In genomic region chr15:78058401-78058935, GRCh38 we compare ENCODE assay signal across 12 cellular contexts. TPM values are rescaled to one million over a fixed set of nuclear protein-coding genes. Genes with fewer than 3 reads are reported as not detected.
DNase-seq lines count a peak whose midpoint lies in the region; ATAC-seq and TF ChIP-seq lines count a peak whose summit lies in the region.
"Had no signal": no experiment of that assay in that cellular context is flagged by ENCODE, and none has a peak within 500 bp of the region (broad histone marks: within the 10 kb centered on the region; RNA-seq: fewer than 3 reads in every experiment).

No MANE protein-coding gene starts in this region.

- no peak overlapping the region for H2AFZ ChIP-seq in Karpas-422 (ENCODE audit: low read length)
- H2AFZ ChIP-seq in osteoblast (ENCODE audit: low read length) = no peak overlapping the region

- H3K9ac ChIP-seq in Karpas-422 (ENCODE audit: low read length) = peak overlapping the region; percentile 51

- peaks cover 9 to 11% of the 10 kb centered on the region in 2 donors for H3K36me3 Mint-ChIP-seq in CD14-positive monocyte
- H3K36me3 Mint-ChIP-seq in central memory CD8-positive, alpha-beta T cell (ENCODE audit: insufficient read depth) = peaks cover 7% of the 10 kb centered on the region

- no peaks in the 10 kb centered on the region for H4K20me1 ChIP-seq in Karpas-422 (ENCODE audit: insufficient read depth, low read depth, low read length)
- peaks cover 4% of the 10 kb centered on the region for H4K20me1 ChIP-seq in osteoblast (ENCODE audit: insufficient read depth, low read length)

- no peak for TF ChIP-seq CTCF in CD14-positive monocyte (IDR thresholded peaks at IDR 0.05)
- no peak for TF ChIP-seq CTCF in osteoblast (IDR thresholded peaks at IDR 0.05; ENCODE audit: extremely low read depth, low read depth, low read length)
- TF ChIP-seq CTCF in right atrium auricular region (IDR thresholded peaks at IDR 0.05) = no peak

- H3K9me2 ChIP-seq in Karpas-422 (replicated peaks; ENCODE audit: insufficient read depth, low read length) = no peaks in the 10 kb centered on the region

- intact Hi-C loops in CD14-positive monocyte (cut with micrococcal nuclease) (no loop called here), left ventricle myocardium superior (cut with micrococcal nuclease) (no loop called here)

- peak overlapping the region; percentile 64 for H3K4me2 ChIP-seq in Karpas-422 (ENCODE audit: low read depth, low read length, poor library complexity, severe bottlenecking)
- H3K4me2 ChIP-seq in osteoblast (ENCODE audit: insufficient read depth, low read length) = no peak overlapping the region

- DNase-seq in CD14-positive monocyte (ENCODE audit: low spot score) (no peak), Karpas-422 (no peak), osteoblast (ENCODE audit: insufficient read length, low spot score, missing footprints) (no peak), foreskin melanocyte (no peak), left ventricle myocardium superior (no peak), right atrium auricular region (ENCODE audit: low spot score) (no peak)
- DNase-seq in central memory CD8-positive, alpha-beta T cell (ENCODE audit: low spot score in 2 of 2) = no peak
- DNase-seq: DMS 273 treated with DMSO at 0.1 percent for 48 hours, NCI-H187 had no signal

- H3K9me3 ChIP-seq in Karpas-422 (ENCODE audit: low read length) (no peaks in the 10 kb centered on the region), osteoblast (ENCODE audit: low read depth, low read length) (no peaks in the 10 kb centered on the region), right atrium auricular region (no peaks in the 10 kb centered on the region)

- no peak overlapping the region for H3K4me3 ChIP-seq in Karpas-422 (ENCODE audit: low read length)
- no peak overlapping the region for H3K4me3 ChIP-seq in osteoblast (ENCODE audit: insufficient read depth, low read length)
- H3K4me3 ChIP-seq in right atrium auricular region = no peak overlapping the region

- H3K27ac ChIP-seq in Karpas-422 (ENCODE audit: low read length) = peak overlapping the region; percentile 93
- H3K27ac ChIP-seq in osteoblast (ENCODE audit: low read depth, low read length) = peak overlapping the region; percentile 37
- peak overlapping the region in 1 of 2 donors; percentile 64 for H3K27ac ChIP-seq in right atrium auricular region

- ATAC-seq in central memory CD8-positive, alpha-beta T cell (replicated peaks; ENCODE audit: extremely low read depth, poor library complexity, severe bottlenecking) = no peak
- ATAC-seq in left ventricle myocardium superior (no peak), HG03442 (IDR thresholded peaks at IDR 0.05; ENCODE audit: unreplicated experiment) (no peak)

- H3K4me1 ChIP-seq in Karpas-422 (ENCODE audit: low read length) (peaks cover 97% of the 10 kb centered on the region), osteoblast (ENCODE audit: insufficient read depth, low read length) (peaks cover 46% of the 10 kb centered on the region), right atrium auricular region (peaks cover 0 to 67% of the 10 kb centered on the region in 2 donors)

- H3K9me3 Mint-ChIP-seq in CD14-positive monocyte = no peaks in the 10 kb centered on the region
- no peaks in the 10 kb centered on the region for H3K9me3 Mint-ChIP-seq in central memory CD8-positive, alpha-beta T cell

- no peak overlapping the region for H3K4me3 Mint-ChIP-seq in CD14-positive monocyte
- H3K4me3 Mint-ChIP-seq in central memory CD8-positive, alpha-beta T cell = no peak overlapping the region

- H3K79me2 ChIP-seq in Karpas-422 (ENCODE audit: low read length) (peaks cover 77% of the 10 kb centered on the region), osteoblast (ENCODE audit: insufficient read depth, low read length) (peaks cover 95% of the 10 kb centered on the region)

- H3K27me3 ChIP-seq in Karpas-422 (ENCODE audit: low read length) (no peaks in the 10 kb centered on the region), osteoblast (ENCODE audit: insufficient read depth, low read length) (no peaks in the 10 kb centered on the region), right atrium auricular region (no peaks in the 10 kb centered on the region)

- H3K27me3 Mint-ChIP-seq in CD14-positive monocyte (ENCODE audit: low read depth in 3 of 3) = no peaks in the 10 kb centered on the region
- H3K27me3 Mint-ChIP-seq in central memory CD8-positive, alpha-beta T cell = no peaks in the 10 kb centered on the region

- peaks cover 63% of the 10 kb centered on the region for H3K4me1 Mint-ChIP-seq in CD14-positive monocyte
- H3K4me1 Mint-ChIP-seq in central memory CD8-positive, alpha-beta T cell = peaks cover 70% of the 10 kb centered on the region

- H3K27ac Mint-ChIP-seq in CD14-positive monocyte = peak overlapping the region; percentile 26 to 88 (median 82)
- peak overlapping the region; percentile 97 for H3K27ac Mint-ChIP-seq in central memory CD8-positive, alpha-beta T cell (ENCODE audit: low read depth)
- H3K27ac Mint-ChIP-seq: progenitor cell of endocrine pancreas had no signal

- H3K36me3 ChIP-seq in Karpas-422 (ENCODE audit: insufficient read depth, low read length) = no peaks in the 10 kb centered on the region
- H3K36me3 ChIP-seq in osteoblast (ENCODE audit: insufficient read depth, low read length) = peaks cover 3% of the 10 kb centered on the region
- peaks cover 3% of the 10 kb centered on the region for H3K36me3 ChIP-seq in right atrium auricular region

RNA-seq across cellular contexts. Expression of gene TBC1D2B, which starts 19.0 kb away (rescaled TPM):
- polyA plus RNA-seq in CD14-positive monocyte = 1 to 10 TPM; 5.9 to 6.2 TPM
- 20.1 and 38.9 TPM in 2 replicates for total RNA-seq in Karpas-422 (2014; rRNA removed; shearing (Covaris generic); ENCODE audit: low replicate concordance)
- total RNA-seq in osteoblast (57.8 and 58.3 TPM in 2 replicates), left ventricle myocardium superior (11.9 TPM), right atrium auricular region (10 to 100 TPM; 12.5 to 27.7 TPM)

RNA-seq across cellular contexts. Expression of gene SH2D7, which starts 33.9 kb away (rescaled TPM):
- polyA plus RNA-seq in CD14-positive monocyte = not detected
- not detected in 2 replicates for total RNA-seq in Karpas-422 (2014; rRNA removed; shearing (Covaris generic); ENCODE audit: low replicate concordance)
- total RNA-seq in osteoblast (not detected in 2 replicates), left ventricle myocardium superior (not detected), right atrium auricular region (not detected)
- total RNA-seq: endothelial cell of umbilical vein, progenitor cell of endocrine pancreas had no signal
- polyA plus RNA-seq: endothelial cell of umbilical vein had no signal
